9 cellular contexts compared by ENCODE assay signal in genomic region chr17:2239882-2240430, GRCh38.
DNase-seq lines count a peak whose midpoint lies in the region; ATAC-seq and TF ChIP-seq lines count a peak whose summit lies in the region.
"Had no signal": no experiment of that assay in that cellular context is flagged by ENCODE, and none has a peak within 500 bp of the region (broad histone marks: within the 10 kb centered on the region; RNA-seq: fewer than 3 reads in every experiment).

No MANE protein-coding gene starts in this region.

- no peaks in the 10 kb centered on the region for H3K79me2 ChIP-seq in PC-3 (ENCODE audit: low read length)

- DNase-seq in PC-3 = peak; percentile 81
- peak; percentile 93 for DNase-seq in brain microvascular endothelial cell
- DNase-seq in naive B cell = no peak
- no peak for DNase-seq in NCI-H82 (lab: John Stamatoyannopoulos, UW)
- DNase-seq in medulla oblongata (ENCODE audit: extremely low spot score) = no peak
- DNase-seq in NCI-H2029 (lab: John Stamatoyannopoulos, UW) = no peak

- H2AFZ ChIP-seq in PC-3 (ENCODE audit: low read length) = peak overlapping the region; percentile 48; the same call in 1 of the 2 replicates

- H3K9me3 ChIP-seq in HEK293 (ENCODE audit: control insufficient read depth, insufficient read depth, low read depth, low read length) (no peaks in the 10 kb centered on the region), PC-3 (ENCODE audit: low read length) (no peaks in the 10 kb centered on the region)

- CTCF ChIA-PET in HEK293 (lab: Yijun Ruan, JAX) = interaction anchor here (0.5 to 2.9 kb wide), 3 partner anchors 75 to 186 kb away, joined by 3 to 21 read pairs (median 3); partner anchors contain the start of gene HIC1
- CTCF ChIA-PET in PC-3 (lab: Charles Lee) = interaction anchor here (0.5 to 1.5 kb wide), 2 partner anchors 122 to 185 kb away, joined by 4 to 8 read pairs; partner anchors contain the start of gene HIC1

- H3K27ac ChIP-seq in HEK293 (ENCODE audit: extremely low read depth, low read depth, low read length) (no peak overlapping the region), PC-3 (ENCODE audit: low read length) (peak overlapping the region; percentile 77), brain microvascular endothelial cell (peak overlapping the region; percentile 95)
- H3K27ac ChIP-seq: VCaP had no signal

- peak overlapping the region; percentile 81 for H3K4me2 ChIP-seq in PC-3 (ENCODE audit: low read length)

- no peaks in the 10 kb centered on the region for H3K9me2 ChIP-seq in PC-3 (replicated peaks; ENCODE audit: low read length)

- TF ChIP-seq CTCF in HEK293 (tag by site-specific recombination; IDR thresholded peaks at IDR 0.05) = no peak
- no peak for TF ChIP-seq CTCF in PC-3 (conservative IDR thresholded peaks at IDR 0.05; ENCODE audit: low read depth, low read length)
- no peak for TF ChIP-seq CTCF in brain microvascular endothelial cell (IDR thresholded peaks at IDR 0.05; ENCODE audit: low read depth, low read length, missing control alignments)

- no peaks in the 10 kb centered on the region for H4K20me1 ChIP-seq in PC-3 (ENCODE audit: low read length)

- H3K36me3 ChIP-seq in HEK293 (ENCODE audit: control insufficient read depth in 2 of 2, insufficient read depth in 1 of 2, low read length in 2 of 2) (peaks cover 27 to 67% of the 10 kb centered on the region in 2 experiments), PC-3 (ENCODE audit: low read depth, low read length) (no peaks in the 10 kb centered on the region; the same call in 1 of the 2 replicates), brain microvascular endothelial cell (replicated peaks) (peaks cover 11% of the 10 kb centered on the region)

- no peaks in the 10 kb centered on the region for H3K27me3 Mint-ChIP-seq in naive B cell

- ATAC-seq in GM18499 (IDR thresholded peaks at IDR 0.05; ENCODE audit: insufficient read depth, unreplicated experiment) (peak; percentile 59), PC-3 (peak; percentile 98), naive B cell (ENCODE audit: low read depth in 2 of 2) (peak; percentile 51 to 75)

- peaks cover 4% of the 10 kb centered on the region for H3F3A ChIP-seq in PC-3 (ENCODE audit: low read length, unreplicated experiment)

- intact Hi-C loops in PC-3 (cut with micrococcal nuclease) = no loop called here

- H3K9ac ChIP-seq in PC-3 (ENCODE audit: low read length) = no peak overlapping the region

- no peaks in the 10 kb centered on the region for H3K9me3 Mint-ChIP-seq in naive B cell

- H3K27me3 ChIP-seq in PC-3 (ENCODE audit: low read length) = no peaks in the 10 kb centered on the region
- no peaks in the 10 kb centered on the region for H3K27me3 ChIP-seq in brain microvascular endothelial cell (replicated peaks)

- H3K36me3 Mint-ChIP-seq in naive B cell = peaks cover 16 to 24% of the 10 kb centered on the region in 2 donors

- H3K4me3 Mint-ChIP-seq in naive B cell = peak overlapping the region in 2 of 8 donors; percentile 17 to 27

- H3K4me3 ChIP-seq in HEK293 (ENCODE audit: low read depth, low read length) (no peak overlapping the region), PC-3 (ENCODE audit: low read length) (peak overlapping the region; percentile 52; the same call in 1 of the 2 replicates), brain microvascular endothelial cell (ENCODE audit: low read depth, low read length) (no peak overlapping the region)

- peak overlapping the region in 5 of 6 donors; percentile 2 to 85 (median 45) for H3K27ac Mint-ChIP-seq in naive B cell

- POLR2A ChIA-PET in HEK293 (lab: Yijun Ruan, JAX) (no interaction called here), PC-3 (lab: Charles Lee; ENCODE audit: unreplicated experiment) (interaction anchor here (0.6 kb wide), 1 partner anchor 68 kb away, joined by 7 read pairs; no protein-coding TSS in a partner anchor)

- peaks cover 5 to 11% (median 5%) of the 10 kb centered on the region in 3 donors for H3K4me1 Mint-ChIP-seq in naive B cell

- in situ Hi-C loops in brain microvascular endothelial cell (cut with HindIII; ENCODE audit: low pct_ligation_motif_present, low sequenced_read_pairs) = no loop called here

- no TSS peak for BruUV-seq in PC-3 (replicated peaks; lab: Mats Ljungman, UMichigan)

- no peaks in the 10 kb centered on the region for H3K4me1 ChIP-seq in HEK293 (ENCODE audit: control insufficient read depth, insufficient read depth, low read length)
- H3K4me1 ChIP-seq in PC-3 (ENCODE audit: insufficient read depth, low read length) = peaks cover 18% of the 10 kb centered on the region

TF ChIP-seq in HEK293, 187 proteins besides CTCF, POLR2A, EP300 and RAD21:
- TF ChIP-seq WT1 (tag by site-specific recombination; IDR thresholded peaks at IDR 0.05) = no peak
- peak; percentile 95 for TF ChIP-seq PRDM4 (tag by site-specific recombination; IDR thresholded peaks at IDR 0.05)
- TF ChIP-seq KLF8 (tag by site-specific recombination; IDR thresholded peaks at IDR 0.05) = no peak

Comparison
In these comparisons a context has a peak if more than half of its experiments do, and no peak if none do; other contexts are left out.
1. DNase-seq: peak in PC-3 (single experiment) and brain microvascular endothelial cell (single experiment); none in naive B cell (single experiment), NCI-H82 (single experiment), medulla oblongata (single experiment) and NCI-H2029 (single experiment).
2. Peak in every context shown above with its lines, with median percentiles within 50 percentile points of each other: ATAC-seq.